In genomic region chr5:133539818-133540217, GRCh38 we compare ENCODE assay signal across 7 cellular contexts.
"Had no signal": no experiment of that assay in that cellular context is flagged by ENCODE, and none has a peak within 500 bp of the region (broad histone marks: within the 10 kb centered on the region; RNA-seq: fewer than 3 reads in every experiment).

No MANE protein-coding gene starts in this region.

- H3K4me3 Mint-ChIP-seq: GM23338, H9, HFFc6 had no signal

- H3K4me3 ChIP-seq: GM23338, K562 had no signal

- H3K4me2 ChIP-seq: GM23338 had no signal

- H3K27ac Mint-ChIP-seq: H9, HFFc6 had no signal

- H3K9me3 Mint-ChIP-seq: GM23338, H9, HFFc6 had no signal

- ATAC-seq: GM23338, HepG2, K562 had no signal

- DNase-seq: H9, HCEC 1CT, HFFc6 had no signal

- H3K27ac ChIP-seq: HL-60 had no signal

- H2AFZ ChIP-seq: GM23338 had no signal
